In genomic region chr5:128537306-128537998, GRCh38 we compare ENCODE assay signal across 8 cellular contexts. TPM values are rescaled to one million over a fixed set of nuclear protein-coding genes. Genes with fewer than 3 reads are reported as not detected.
A peak's percentile ranks its signal among the peaks of the same experiment; 100 is the strongest.
DNase-seq lines count a peak whose midpoint lies in the region; ATAC-seq and TF ChIP-seq lines count a peak whose summit lies in the region.

No MANE protein-coding gene starts in this region.

- TF ChIP-seq CTCF in natural killer cell (IDR thresholded peaks at IDR 0.05) (no peak), left ventricle myocardium inferior (IDR thresholded peaks at IDR 0.05; ENCODE audit: borderline replicate concordance) (no peak), retinal pigment epithelial cell (conservative IDR thresholded peaks at IDR 0.05; ENCODE audit: low read depth, low read length) (no peak)

- peak; percentile 44 to 52 for ATAC-seq in natural killer cell treated with Interleukin-12 subunit alpha and Interleukin-12 subunit beta and Interleukin-15 and Interleukin-18, amount 100 ng/mL, for 72 hours
- ATAC-seq in natural killer cell, result no peak

- H3K4me1 Mint-ChIP-seq in natural killer cell treated with Interleukin-12 subunit alpha and Interleukin-12 subunit beta and Interleukin-15 and Interleukin-18, amount 100 ng/mL, for 72 hours (ENCODE audit: low read depth in 2 of 2), result no peaks in the 10 kb centered on the region
- no peaks in the 10 kb centered on the region for H3K4me1 Mint-ChIP-seq in natural killer cell

- no peak for DNase-seq in natural killer cell treated with Interleukin-12 subunit alpha and Interleukin-12 subunit beta and Interleukin-15 and Interleukin-18, amount 100 ng/mL, for 72 hours (ENCODE audit: low spot score)
- DNase-seq in natural killer cell, result no peak
- DNase-seq in UCSD-AML1 (lab: John Stamatoyannopoulos, UW; ENCODE audit: unreplicated experiment), result peak; percentile 54
- peak; percentile 23 for DNase-seq in left ventricle myocardium inferior
- DNase-seq in retinal pigment epithelial cell (ENCODE audit: low read depth), result no peak
- DNase-seq in SW 1271 (lab: John Stamatoyannopoulos, UW), result no peak
- no peak for DNase-seq in NCI-H1048 (lab: John Stamatoyannopoulos, UW)
- no peak for DNase-seq in NCI-H2171 (lab: John Stamatoyannopoulos, UW)

- H3K36me3 Mint-ChIP-seq in natural killer cell treated with Interleukin-12 subunit alpha and Interleukin-12 subunit beta and Interleukin-15 and Interleukin-18, amount 100 ng/mL, for 72 hours, result no peaks in the 10 kb centered on the region
- peaks cover 5% of the 10 kb centered on the region for H3K36me3 Mint-ChIP-seq in natural killer cell

- intact Hi-C loops in natural killer cell (cut with micrococcal nuclease), result no loop called here
- intact Hi-C loops in left ventricle myocardium inferior (cut with micrococcal nuclease), result no loop called here

- H3K36me3 ChIP-seq in left ventricle myocardium inferior, result no peaks in the 10 kb centered on the region

- H3K4me3 ChIP-seq in left ventricle myocardium inferior (peak overlapping the region; percentile 76), retinal pigment epithelial cell (ENCODE audit: low read length) (peak overlapping the region; percentile 66)

- H3K27ac ChIP-seq in left ventricle myocardium inferior (replicated peaks), result peak overlapping the region; percentile 82

- H3K4me1 ChIP-seq in left ventricle myocardium inferior, result peaks cover 30% of the 10 kb centered on the region

- peaks cover 13 to 16% of the 10 kb centered on the region in 2 donors for H3K27me3 Mint-ChIP-seq in natural killer cell treated with Interleukin-12 subunit alpha and Interleukin-12 subunit beta and Interleukin-15 and Interleukin-18, amount 100 ng/mL, for 72 hours
- H3K27me3 Mint-ChIP-seq in natural killer cell (ENCODE audit: low read depth in 2 of 2), result peaks cover 26 to 29% of the 10 kb centered on the region in 2 donors

- H3K4me3 Mint-ChIP-seq in natural killer cell treated with Interleukin-12 subunit alpha and Interleukin-12 subunit beta and Interleukin-15 and Interleukin-18, amount 100 ng/mL, for 72 hours, result no peak overlapping the region
- H3K4me3 Mint-ChIP-seq in natural killer cell, result no peak overlapping the region

- H3K27me3 ChIP-seq in left ventricle myocardium inferior (ENCODE audit: low read depth), result peaks cover 53% of the 10 kb centered on the region

- no peaks in the 10 kb centered on the region for H3K9me3 ChIP-seq in left ventricle myocardium inferior (replicated peaks)

- no peaks in the 10 kb centered on the region for H3K9me3 Mint-ChIP-seq in natural killer cell treated with Interleukin-12 subunit alpha and Interleukin-12 subunit beta and Interleukin-15 and Interleukin-18, amount 100 ng/mL, for 72 hours
- peaks cover 2 to 5% of the 10 kb centered on the region in 2 donors for H3K9me3 Mint-ChIP-seq in natural killer cell

- H3K27ac Mint-ChIP-seq in natural killer cell treated with Interleukin-12 subunit alpha and Interleukin-12 subunit beta and Interleukin-15 and Interleukin-18, amount 100 ng/mL, for 72 hours, result no peak overlapping the region
- no peak overlapping the region for H3K27ac Mint-ChIP-seq in natural killer cell

RNA-seq across cellular contexts. Expression of gene FBN2, which starts 0.6 kb away (rescaled TPM):
- not detected for total RNA-seq in natural killer cell treated with Interleukin-12 subunit alpha and Interleukin-12 subunit beta and Interleukin-15 and Interleukin-18, amount 100 ng/mL, for 72 hours
- under 1 TPM; 0.31 to 0.70 (median 0.58) TPM for total RNA-seq in natural killer cell
- total RNA-seq in left ventricle myocardium inferior, result 34.1 TPM

Comparison
In these comparisons a context has a peak if more than half of its experiments do, and no peak if none do; other contexts are left out.
1. ATAC-seq: peak in natural killer cell treated with Interleukin-12 subunit alpha and Interleukin-12 subunit beta and Interleukin-15 and Interleukin-18, amount 100 ng/mL, for 72 hours (2 of 2); none in natural killer cell (0 of 3).
2. DNase-seq: peak in UCSD-AML1 (single experiment) and left ventricle myocardium inferior (single experiment); none in natural killer cell treated with Interleukin-12 subunit alpha and Interleukin-12 subunit beta and Interleukin-15 and Interleukin-18, amount 100 ng/mL, for 72 hours (single experiment), natural killer cell (single experiment), retinal pigment epithelial cell (single experiment), SW 1271 (0 of 2), NCI-H1048 (single experiment) and NCI-H2171 (single experiment).
3. RNA of gene FBN2, which starts 0.6 kb away (total RNA-seq): 34.1 TPM in left ventricle myocardium inferior (single experiment); 0.31 to 0.70 TPM in natural killer cell and not detected in natural killer cell treated with Interleukin-12 subunit alpha and Interleukin-12 subunit beta and Interleukin-15 and Interleukin-18, amount 100 ng/mL, for 72 hours; every median in the first group is over 10 times any median in the second.